ENCODE assay signal across 8 cellular contexts in the genomic region with DNA sequence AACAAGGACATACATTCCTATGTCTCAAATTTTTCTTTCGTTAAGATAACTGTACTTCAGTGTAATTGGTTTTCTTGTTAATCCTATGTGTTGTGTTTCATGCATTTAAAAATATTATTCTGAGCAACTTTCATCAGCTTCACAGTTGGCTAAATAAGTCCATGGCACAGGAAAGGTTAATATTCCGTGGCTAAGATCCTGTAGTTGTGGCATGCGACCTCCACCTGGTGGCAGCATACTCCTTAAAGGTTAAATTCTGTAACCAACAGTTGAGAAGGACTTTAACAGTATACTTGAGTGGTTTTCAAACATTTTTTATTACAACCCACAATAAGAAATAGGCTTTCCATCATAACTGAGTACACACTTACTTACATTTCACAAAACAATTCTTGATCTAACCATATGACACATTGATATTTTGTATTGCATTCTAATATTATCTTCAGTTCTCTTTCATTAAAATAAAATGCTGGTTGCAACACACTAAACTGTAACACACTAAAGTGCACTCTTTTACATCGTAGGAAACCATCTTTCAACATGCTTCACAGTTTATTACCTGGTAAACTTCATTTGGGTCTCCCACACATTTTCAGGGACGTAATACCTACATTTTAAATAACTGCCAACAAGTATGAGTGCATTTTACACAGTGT.
DNase-seq lines count a peak whose midpoint lies in the region; ATAC-seq and TF ChIP-seq lines count a peak whose summit lies in the region.

No MANE protein-coding gene starts in this region.

- no peak overlapping the region for H3K23ac ChIP-seq in trophoblast cell (ENCODE audit: low read length)

- H3K9me3 Mint-ChIP-seq in activated CD8-positive, alpha-beta T cell treated with anti-CD3 and anti-CD28 coated beads, Interleukin-2, amount 10 ng/mL, durations not matched to agents 7 days and 5 days (ENCODE audit: insufficient read depth): no peaks in the 10 kb centered on the region

- peaks cover 64% of the 10 kb centered on the region for H3K4me1 Mint-ChIP-seq in activated CD8-positive, alpha-beta T cell treated with anti-CD3 and anti-CD28 coated beads, Interleukin-2, amount 10 ng/mL, durations not matched to agents 7 days and 5 days (ENCODE audit: low read depth)

- H3K4ac ChIP-seq in trophoblast cell (ENCODE audit: low read depth, low read length): no peak overlapping the region

- no peak overlapping the region for H3K18ac ChIP-seq in trophoblast cell (ENCODE audit: low read length)

- WGBS in gastroesophageal sphincter (ENCODE audit: low coverage in 1 of 2), 2 donors: 46% methylated on average over 5 of the region's 5 CpGs
- WGBS in trophoblast cell (ENCODE audit: extremely low coverage, insufficient coverage, insufficient read length): no CpG with 5 or more reads among the region's 5 CpGs

- H2AFZ ChIP-seq in trophoblast cell (ENCODE audit: insufficient read depth, low read length, poor library complexity): no peak overlapping the region

- H4K12ac ChIP-seq in trophoblast cell (ENCODE audit: low read depth, low read length): no peak overlapping the region

- ATAC-seq in HG03108 (IDR thresholded peaks at IDR 0.05; ENCODE audit: unreplicated experiment) (peak; percentile 53), gastroesophageal sphincter (no peak)
- ATAC-seq in activated CD8-positive, alpha-beta T cell treated with anti-CD3 and anti-CD28 coated beads, Interleukin-2, amount 10 ng/mL, durations not matched to agents 7 days and 5 days: peak; percentile 60

- TF ChIP-seq EP300 in gastroesophageal sphincter (IDR thresholded peaks at IDR 0.05): no peak

- peak; percentile 83 for TF ChIP-seq CTCF in 22Rv1 (IDR thresholded peaks at IDR 0.05)
- peak; percentile 74 for TF ChIP-seq CTCF in GM06990 (IDR thresholded peaks at IDR 0.05; ENCODE audit: insufficient read depth, low read length, poor library complexity, severe bottlenecking)
- peak; percentile 30 to 77 (median 68) for TF ChIP-seq CTCF in gastroesophageal sphincter (IDR thresholded peaks at IDR 0.05)

- H4K8ac ChIP-seq in trophoblast cell (ENCODE audit: low read depth, low read length): no peak overlapping the region

- H3K27ac Mint-ChIP-seq in activated CD8-positive, alpha-beta T cell treated with anti-CD3 and anti-CD28 coated beads, Interleukin-2, amount 10 ng/mL, durations not matched to agents 7 days and 5 days: no peak overlapping the region

- H3K4me3 ChIP-seq in GM06990 (replicated peaks; ENCODE audit: low read depth, low read length): no peak overlapping the region
- H3K4me3 ChIP-seq in gastroesophageal sphincter: no peak overlapping the region
- H3K4me3 ChIP-seq in trophoblast cell (ENCODE audit: low read depth, low read length): no peak overlapping the region

- no peaks in the 10 kb centered on the region for H3K27me3 Mint-ChIP-seq in activated CD8-positive, alpha-beta T cell treated with anti-CD3 and anti-CD28 coated beads, Interleukin-2, amount 10 ng/mL, durations not matched to agents 7 days and 5 days (ENCODE audit: low read depth)

- H3K14ac ChIP-seq in trophoblast cell (ENCODE audit: low read length): no peak overlapping the region

- no peak overlapping the region for H2BK120ac ChIP-seq in trophoblast cell (ENCODE audit: insufficient read depth, low read length, poor library complexity)

- peaks cover 9% of the 10 kb centered on the region for H3K36me3 Mint-ChIP-seq in activated CD8-positive, alpha-beta T cell treated with anti-CD3 and anti-CD28 coated beads, Interleukin-2, amount 10 ng/mL, durations not matched to agents 7 days and 5 days (ENCODE audit: low read depth)

- no peak for DNase-seq in GM06990 (ENCODE audit: extremely low read depth, insufficient read length)
- DNase-seq in NCI-H446 treated with DMSO at 0.1 percent for 48 hours (lab: John Stamatoyannopoulos, UW): peak; percentile 39
- peak; percentile 69 for DNase-seq in activated CD8-positive, alpha-beta T cell treated with anti-CD3 and anti-CD28 coated beads, Interleukin-2, amount 10 ng/mL, durations not matched to agents 7 days and 5 days
- peak; percentile 61 to 82 for DNase-seq in trophoblast cell
- no peak for DNase-seq in 8988T

- H3K79me2 ChIP-seq in trophoblast cell (ENCODE audit: control insufficient read depth, insufficient read depth, low read length, poor library complexity): no peaks in the 10 kb centered on the region

- POLR2A ChIA-PET in activated CD8-positive, alpha-beta T cell treated with anti-CD3 and anti-CD28 coated beads, Interleukin-2, amount 10 ng/mL, durations not matched to agents 7 days and 5 days (lab: Charles Lee): no interaction called here

- H3K4me1 ChIP-seq in gastroesophageal sphincter: peaks cover 0 to 15% (median 5%) of the 10 kb centered on the region in 3 donors
- peaks cover 11 to 16% of the 10 kb centered on the region in 2 experiments for H3K4me1 ChIP-seq in trophoblast cell (ENCODE audit: control insufficient read depth in 1 of 2, insufficient read depth in 2 of 2, low read length in 2 of 2)

- no peak overlapping the region for H4K91ac ChIP-seq in trophoblast cell (ENCODE audit: low read depth, low read length)

- H2BK12ac ChIP-seq in trophoblast cell (ENCODE audit: low read length): no peak overlapping the region

- H3K27me3 ChIP-seq in GM06990 (replicated peaks; ENCODE audit: control insufficient read depth, insufficient read depth, low read length) (no peaks in the 10 kb centered on the region), gastroesophageal sphincter (no peaks in the 10 kb centered on the region), trophoblast cell (ENCODE audit: insufficient read depth, low read length) (no peaks in the 10 kb centered on the region)

- H3K4me2 ChIP-seq in trophoblast cell (ENCODE audit: low read length): no peak overlapping the region

- CTCF ChIA-PET in activated CD8-positive, alpha-beta T cell treated with anti-CD3 and anti-CD28 coated beads, Interleukin-2, amount 10 ng/mL, durations not matched to agents 7 days and 5 days (lab: Charles Lee): interaction anchor here (0.7 to 1.6 kb wide), 12 partner anchors 10 to 576 kb away, joined by 3 to 9 read pairs (median 4); a partner anchor contains a TSS

- no peak overlapping the region for H3K4me3 Mint-ChIP-seq in activated CD8-positive, alpha-beta T cell treated with anti-CD3 and anti-CD28 coated beads, Interleukin-2, amount 10 ng/mL, durations not matched to agents 7 days and 5 days

- peaks cover 13% of the 10 kb centered on the region for H3K79me1 ChIP-seq in trophoblast cell (ENCODE audit: low read length)

- H3K9me3 ChIP-seq in gastroesophageal sphincter (no peaks in the 10 kb centered on the region), trophoblast cell (ENCODE audit: insufficient read depth, low read depth, low read length) (peaks cover 1% of the 10 kb centered on the region)

- H2AK5ac ChIP-seq in trophoblast cell (ENCODE audit: low read length): no peak overlapping the region

- no peak for TF ChIP-seq POLR2A in gastroesophageal sphincter (IDR thresholded peaks at IDR 0.05)

- no peaks in the 10 kb centered on the region; the same call in none of the 2 replicates for H3K36me3 ChIP-seq in GM06990 (ENCODE audit: control insufficient read depth, insufficient read depth, low read length)
- no peaks in the 10 kb centered on the region for H3K36me3 ChIP-seq in gastroesophageal sphincter
- no peaks in the 10 kb centered on the region for H3K36me3 ChIP-seq in trophoblast cell (ENCODE audit: control insufficient read depth in 1 of 2, insufficient read depth in 2 of 2, low read length in 2 of 2)

- no peak overlapping the region for H2BK5ac ChIP-seq in trophoblast cell (ENCODE audit: low read depth, low read length, poor library complexity)

- H3K9ac ChIP-seq in trophoblast cell (ENCODE audit: low read length): no peak overlapping the region

- H3K27ac ChIP-seq in 22Rv1: no peak overlapping the region
- no peak overlapping the region for H3K27ac ChIP-seq in gastroesophageal sphincter
- no peak overlapping the region for H3K27ac ChIP-seq in trophoblast cell (ENCODE audit: low read depth, low read length)

Comparison
In these comparisons a context has a peak if more than half of its experiments do, and no peak if none do; other contexts are left out.
1. DNase-seq: peak in NCI-H446 treated with DMSO at 0.1 percent for 48 hours (single experiment), activated CD8-positive, alpha-beta T cell treated with anti-CD3 and anti-CD28 coated beads, Interleukin-2, amount 10 ng/mL, durations not matched to agents 7 days and 5 days (single experiment) and trophoblast cell (2 of 2); none in GM06990 (single experiment) and 8988T (single experiment).
2. Peak in every context shown above with its lines, with median percentiles within 50 percentile points of each other: CTCF ChIP-seq.